In the genomic region with DNA sequence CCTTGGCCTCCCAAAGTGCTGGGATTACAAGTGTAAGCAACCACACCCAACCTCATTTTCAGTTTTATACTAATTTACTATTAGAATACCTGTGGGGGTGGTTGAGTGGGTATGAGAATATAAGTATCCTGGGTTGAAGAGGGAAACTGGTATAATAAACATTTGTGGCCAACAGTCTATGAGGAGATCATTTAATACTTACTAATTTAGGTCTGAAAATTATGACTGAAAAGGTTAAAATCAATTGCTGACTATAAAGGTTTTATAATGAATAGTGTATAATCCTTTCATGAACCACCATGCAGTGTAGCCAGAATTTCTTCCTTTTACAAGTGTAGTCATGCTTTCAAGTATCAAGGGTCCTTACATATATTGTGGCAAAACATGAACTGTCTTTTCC, we compare ENCODE assay signal across 21 cellular contexts.
"Had no signal": no experiment of that assay in that cellular context is flagged by ENCODE, and none has a peak within 500 bp of the region (broad histone marks: within the 10 kb centered on the region; RNA-seq: fewer than 3 reads in every experiment).

No MANE protein-coding gene starts in this region.

- DNase-seq: activated CD4-positive, CD25-positive, alpha-beta regulatory T cell treated with anti-CD3 and anti-CD28 coated beads, Interleukin-2, amount 50 U/mL, for 72 hours; activated gamma-delta T cell; activated naive CD4-positive, alpha-beta T cell treated with anti-CD3 and anti-CD28 coated beads for 36 hours; activated naive CD8-positive, alpha-beta T cell treated with anti-CD3 and anti-CD28 coated beads, Interleukin-2, amount 10 ng/mL, durations not matched to agents 7 days and 5 days; adrenal gland; anterior cingulate cortex; cerebellar nuclear complex; IMR-90; KG1; NCI-H1048; NCI-H146; NCI-H2029; NCI-H2107; NCI-H2171 treated with DMSO at 0.1 percent for 48 hours; NCI-H345; NCI-H510A; NCI-H526 treated with DMSO at 0.1 percent for 48 hours; NCI-H82; SIG-M5; T-cell; WERI-Rb-1 had no signal

- H3K27me3 Mint-ChIP-seq: activated naive CD8-positive, alpha-beta T cell treated with anti-CD3 and anti-CD28 coated beads, Interleukin-2, amount 10 ng/mL, durations not matched to agents 7 days and 5 days; T-cell had no signal

- H3K27ac Mint-ChIP-seq: activated naive CD8-positive, alpha-beta T cell treated with anti-CD3 and anti-CD28 coated beads, Interleukin-2, amount 10 ng/mL, durations not matched to agents 7 days and 5 days had no signal

- H3K9me3 ChIP-seq: adrenal gland had no signal

- H3K4me3 Mint-ChIP-seq: activated naive CD4-positive, alpha-beta T cell treated with anti-CD3 and anti-CD28 coated beads for 36 hours; activated naive CD8-positive, alpha-beta T cell treated with anti-CD3 and anti-CD28 coated beads, Interleukin-2, amount 10 ng/mL, durations not matched to agents 7 days and 5 days; T-cell had no signal

- H3K9me3 Mint-ChIP-seq: activated naive CD4-positive, alpha-beta T cell treated with anti-CD3 and anti-CD28 coated beads for 36 hours; activated naive CD8-positive, alpha-beta T cell treated with anti-CD3 and anti-CD28 coated beads, Interleukin-2, amount 10 ng/mL, durations not matched to agents 7 days and 5 days; T-cell had no signal
